Comparison of ENCODE assay signal across 23 cellular contexts in the genomic region with DNA sequence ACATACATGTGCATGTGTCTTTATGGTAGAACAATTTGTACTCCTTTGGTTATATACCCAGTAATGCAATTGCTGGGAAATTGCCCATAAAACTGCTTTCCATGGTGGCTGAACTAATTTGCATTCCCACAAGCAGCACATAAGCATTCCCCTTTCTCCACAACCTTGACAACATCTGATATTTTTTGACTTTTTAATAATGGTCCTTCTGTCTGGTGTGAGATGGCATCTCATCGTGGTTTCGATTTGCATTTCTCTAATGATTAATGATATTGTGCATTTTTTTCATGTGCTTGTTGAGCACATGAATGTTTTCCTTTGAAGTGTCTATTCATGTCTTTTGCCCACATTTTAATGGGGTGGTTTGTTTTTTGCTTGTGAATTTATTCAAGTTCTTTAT.
A peak's percentile ranks its signal among the peaks of the same experiment; 100 is the strongest.
DNase-seq lines count a peak whose midpoint lies in the region; TF ChIP-seq lines count a peak whose summit lies in the region.
"Had no signal": no experiment of that assay in that cellular context is flagged by ENCODE, and none has a peak within 500 bp of the region (broad histone marks: within the 10 kb centered on the region; RNA-seq: fewer than 3 reads in every experiment).

No MANE protein-coding gene starts in this region.

- H3K27ac Mint-ChIP-seq in endodermal cell, result no peak overlapping the region
- H3K27ac Mint-ChIP-seq: CD14-positive monocyte; CD4-positive, alpha-beta T cell; CD8-positive, alpha-beta memory T cell had no signal

- DNase-seq in SK-N-MC (ENCODE audit: low read depth, low spot score) (no peak), astrocyte of the cerebellum (ENCODE audit: low read depth) (peak; percentile 1), endodermal cell (no peak), neuronal stem cell (ENCODE audit: low spot score) (no peak), KG1 (lab: John Stamatoyannopoulos, UW) (no peak)
- no peak for DNase-seq in central memory CD4-positive, alpha-beta T cell
- DNase-seq: 8988T; ACHN; AML-193; BE2C; CD4-positive, alpha-beta T cell; CD8-positive, alpha-beta memory T cell; DMS 273 treated with DMSO at 0.1 percent for 48 hours; DMS79; EL; GDM1; GM23248; H7; HCEC 1CT had no signal

- no peak overlapping the region for H3K14ac ChIP-seq in neuronal stem cell (ENCODE audit: low read length)

- no peak overlapping the region for H3K4me3 Mint-ChIP-seq in endodermal cell
- H3K4me3 Mint-ChIP-seq: CD14-positive monocyte; CD4-positive, alpha-beta T cell; CD8-positive, alpha-beta memory T cell had no signal

- no peak overlapping the region for H2BK12ac ChIP-seq in neuronal stem cell (ENCODE audit: low read length)

- TF ChIP-seq CTCF in astrocyte of the cerebellum (IDR thresholded peaks at IDR 0.05; ENCODE audit: low read depth, low read length, missing control alignments), result no peak
- no peak for TF ChIP-seq CTCF in endodermal cell (conservative IDR thresholded peaks at IDR 0.05)

- H4K91ac ChIP-seq in neuronal stem cell (ENCODE audit: low read depth, low read length, poor library complexity), result no peak overlapping the region

- H2BK15ac ChIP-seq in neuronal stem cell (ENCODE audit: low read length), result no peak overlapping the region

- H3K9ac ChIP-seq in SK-N-MC (ENCODE audit: insufficient read length) (no peak overlapping the region), endodermal cell (ENCODE audit: extremely low read depth, low read length, poor library complexity, severe bottlenecking) (no peak overlapping the region), neuronal stem cell (ENCODE audit: low read depth, low read length, poor library complexity) (no peak overlapping the region)
- H3K9ac ChIP-seq: BLaER1 treated with 17β-estradiol and CSF1 and Interleukin-3, amounts not matched to agents 10 nM and 100 nM; GM23248 had no signal

- H3K23ac ChIP-seq in neuronal stem cell (ENCODE audit: low read depth, low read length, poor library complexity), result no peak overlapping the region

- H2BK120ac ChIP-seq in neuronal stem cell (ENCODE audit: low read depth, low read length), result no peak overlapping the region

- no peaks in the 10 kb centered on the region for H3K27me3 ChIP-seq in endodermal cell (ENCODE audit: control insufficient read depth, insufficient read depth, low read length, poor library complexity, severe bottlenecking)
- H3K27me3 ChIP-seq in neuronal stem cell (ENCODE audit: control insufficient read depth in 3 of 3, insufficient read depth in 3 of 3, low read depth in 1 of 3, low read length in 3 of 3), result no peaks in the 10 kb centered on the region
- H3K27me3 ChIP-seq: BE2C had no signal

- H2BK5ac ChIP-seq in neuronal stem cell (ENCODE audit: low read length), result no peak overlapping the region

- no peak overlapping the region for H3K18ac ChIP-seq in neuronal stem cell (ENCODE audit: low read length)

- H3K4me3 ChIP-seq in SK-N-MC, result 0 out of 2 replicates have a peak overlapping the region, but pooled peaks have one; percentile 11
- no peak overlapping the region for H3K4me3 ChIP-seq in astrocyte of the cerebellum (ENCODE audit: low read depth, low read length)
- no peak overlapping the region for H3K4me3 ChIP-seq in endodermal cell (ENCODE audit: low read length)
- no peak overlapping the region for H3K4me3 ChIP-seq in neuronal stem cell (ENCODE audit: low read length in 2 of 2)
- H3K4me3 ChIP-seq: A549; BLaER1 treated with 17β-estradiol and CSF1 and Interleukin-3, amounts not matched to agents 10 nM and 100 nM; GM12878; GM23248 had no signal

- H4K8ac ChIP-seq in neuronal stem cell (ENCODE audit: low read depth, low read length), result no peak overlapping the region

- 81% methylated on average over 2 of the region's 2 CpGs; no CpG with 5 or more reads in 1 of the 2 experiments for WGBS in endodermal cell (ENCODE audit: insufficient coverage in 1 of 2, insufficient read length in 1 of 2), 2 experiments
- WGBS in neuronal stem cell (ENCODE audit: extremely low coverage in 2 of 2, insufficient read length in 2 of 2, insufficient replicate concordance in 1 of 2), 2 donors, result no CpG with 5 or more reads among the region's 2 CpGs

- no peak overlapping the region for H2AK5ac ChIP-seq in neuronal stem cell (ENCODE audit: low read depth, low read length)

- H3K4ac ChIP-seq in neuronal stem cell (ENCODE audit: low read length), result no peak overlapping the region

- H3K4me1 ChIP-seq in endodermal cell (ENCODE audit: control insufficient read depth, insufficient read depth, low read length) (no peaks in the 10 kb centered on the region), neuronal stem cell (ENCODE audit: control insufficient read depth in 2 of 2, insufficient read depth in 1 of 2, low read depth in 1 of 2, low read length in 2 of 2) (no peaks in the 10 kb centered on the region)
- H3K4me1 ChIP-seq: A549; BE2C; BLaER1 treated with 17β-estradiol and CSF1 and Interleukin-3, amounts not matched to agents 10 nM and 100 nM had no signal

- no peaks in the 10 kb centered on the region for H3K4me1 Mint-ChIP-seq in endodermal cell
- H3K4me1 Mint-ChIP-seq: CD14-positive monocyte; CD8-positive, alpha-beta memory T cell had no signal

- in situ Hi-C loops in astrocyte of the cerebellum (cut with HindIII; ENCODE audit: low sequenced_read_pairs), result no loop called here

- no peaks in the 10 kb centered on the region for H3K27me3 Mint-ChIP-seq in endodermal cell (ENCODE audit: insufficient read depth)
- H3K27me3 Mint-ChIP-seq: CD4-positive, alpha-beta T cell; CD8-positive, alpha-beta memory T cell had no signal

- H3K79me1 ChIP-seq in neuronal stem cell (ENCODE audit: low read depth, low read length), result no peaks in the 10 kb centered on the region

- H3K9me3 Mint-ChIP-seq in endodermal cell, result no peaks in the 10 kb centered on the region
- H3K9me3 Mint-ChIP-seq: CD14-positive monocyte; CD4-positive, alpha-beta T cell had no signal

- H3K36me3 Mint-ChIP-seq in endodermal cell (ENCODE audit: low read depth), result no peaks in the 10 kb centered on the region
- H3K36me3 Mint-ChIP-seq: CD14-positive monocyte; CD8-positive, alpha-beta memory T cell had no signal

- no peaks in the 10 kb centered on the region for H3K36me3 ChIP-seq in SK-N-MC (ENCODE audit: insufficient read depth, low read length)
- H3K36me3 ChIP-seq in endodermal cell (ENCODE audit: control insufficient read depth, insufficient read depth, low read length), result no peaks in the 10 kb centered on the region
- H3K36me3 ChIP-seq in neuronal stem cell (replicated peaks in 1 of 2; ENCODE audit: control insufficient read depth in 2 of 2, insufficient read depth in 2 of 2, low read length in 2 of 2), result no peaks in the 10 kb centered on the region
- H3K36me3 ChIP-seq: BE2C; BLaER1 treated with 17β-estradiol and CSF1 and Interleukin-3, amounts not matched to agents 10 nM and 100 nM had no signal

- H3K27ac ChIP-seq in SK-N-MC (no peak overlapping the region), endodermal cell (ENCODE audit: low read depth, low read length) (peak overlapping the region; percentile 78), neuronal stem cell (replicated peaks; ENCODE audit: low read length) (no peak overlapping the region)
- H3K27ac ChIP-seq: A549; BLaER1 treated with 17β-estradiol and CSF1 and Interleukin-3, amounts not matched to agents 10 nM and 100 nM; GM23248 had no signal

- H2AFZ ChIP-seq in neuronal stem cell (ENCODE audit: low read length), result no peak overlapping the region
- H2AFZ ChIP-seq: GM23248 had no signal

- no peaks in the 10 kb centered on the region for H3K9me3 ChIP-seq in SK-N-MC (ENCODE audit: low read depth, low read length)
- no peaks in the 10 kb centered on the region for H3K9me3 ChIP-seq in endodermal cell (ENCODE audit: control insufficient read depth, low read length)
- no peaks in the 10 kb centered on the region for H3K9me3 ChIP-seq in neuronal stem cell (replicated peaks in 1 of 2; ENCODE audit: control insufficient read depth in 2 of 2, insufficient read depth in 1 of 2, low read depth in 1 of 2, low read length in 2 of 2)
- H3K9me3 ChIP-seq: A549; BE2C; BLaER1 treated with 17β-estradiol and CSF1 and Interleukin-3, amounts not matched to agents 10 nM and 100 nM had no signal

- H3K4me2 ChIP-seq in neuronal stem cell (ENCODE audit: insufficient read depth, low read length, poor library complexity, severe bottlenecking), result no peak overlapping the region
- H3K4me2 ChIP-seq: A549; BLaER1 treated with 17β-estradiol and CSF1 and Interleukin-3, amounts not matched to agents 10 nM and 100 nM had no signal
